16 cellular contexts compared by ENCODE assay signal in the genomic region with DNA sequence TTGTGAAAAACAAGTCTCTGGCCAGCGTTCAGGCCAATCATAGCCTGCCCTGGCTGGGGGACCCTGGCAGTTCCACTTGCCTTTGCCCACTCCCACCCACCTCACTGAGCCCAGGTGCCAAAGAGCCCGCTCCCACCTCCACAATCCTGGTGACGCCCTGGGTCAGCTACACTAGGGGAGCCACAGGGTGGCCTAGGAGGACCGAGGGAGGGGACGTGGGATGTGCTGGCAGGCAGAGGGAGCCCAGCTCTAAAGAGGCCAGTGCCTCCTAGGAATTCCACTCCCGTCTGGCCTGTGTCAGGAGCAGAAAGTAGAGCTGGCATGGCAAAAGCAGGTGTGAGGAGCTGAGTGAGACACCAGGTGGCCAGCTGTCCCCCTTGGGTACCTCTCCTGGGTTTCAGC. TPM values are rescaled to one million over a fixed set of nuclear protein-coding genes. Genes with fewer than 3 reads are reported as not detected.
DNase-seq lines count a peak whose midpoint lies in the region; ATAC-seq and TF ChIP-seq lines count a peak whose summit lies in the region.
"Had no signal": no experiment of that assay in that cellular context is flagged by ENCODE, and none has a peak within 500 bp of the region (broad histone marks: within the 10 kb centered on the region; RNA-seq: fewer than 3 reads in every experiment).

No MANE protein-coding gene starts in this region.

- peak overlapping the region; percentile 37 for H3K27ac Mint-ChIP-seq in nephron progenitor cell
- H3K27ac Mint-ChIP-seq in activated CD4-positive, alpha-beta T cell treated with anti-CD3 and anti-CD28 coated beads, Interleukin-2, amount 10 ng/mL, durations not matched to agents 24 days and 14 days: no peak overlapping the region
- no peak overlapping the region for H3K27ac Mint-ChIP-seq in activated T-helper 2 cell treated with anti-CD3 and anti-CD28 coated beads, Interferon-gamma antibody, Interleukin-2, Interleukin-4, amounts not matched to agents 10 μg/mL and 5 μg/mL and 100 μg/mL, durations not matched to agents 14 hours and 24 hours and 36 hours
- H3K27ac Mint-ChIP-seq in activated CD4-positive, alpha-beta memory T cell treated with anti-CD3 and anti-CD28 coated beads, Interleukin-2, amount 10 ng/mL, durations not matched to agents 7 days and 5 days: no peak overlapping the region
- H3K27ac Mint-ChIP-seq: IgD-negative memory B cell; natural killer cell treated with Interleukin-12 subunit alpha and Interleukin-12 subunit beta and Interleukin-15 and Interleukin-18, amount 100 ng/mL, for 72 hours had no signal

- H3K27me3 ChIP-seq in thoracic aorta (replicated peaks; ENCODE audit: insufficient read depth): no peaks in the 10 kb centered on the region
- H3K27me3 ChIP-seq: BLaER1 had no signal

- CTCF ChIA-PET in activated CD4-positive, alpha-beta memory T cell treated with anti-CD3 and anti-CD28 coated beads, Interleukin-2, amount 10 ng/mL, durations not matched to agents 7 days and 5 days (lab: Charles Lee): no interaction called here

- DNase-seq in caudate nucleus (lab: John Stamatoyannopoulos, UW) (no peak), left ventricle myocardium superior (peak; percentile 60), nephron progenitor cell (no peak), thoracic aorta (ENCODE audit: low spot score) (no peak)
- DNase-seq in activated CD4-positive, alpha-beta T cell treated with anti-CD3 and anti-CD28 coated beads, Interleukin-2, amount 10 ng/mL, durations not matched to agents 24 days and 14 days: no peak
- DNase-seq in activated T-helper 2 cell treated with anti-CD3 and anti-CD28 coated beads, Interferon-gamma antibody, Interleukin-2, Interleukin-4, amounts not matched to agents 10 μg/mL and 5 μg/mL and 100 μg/mL, durations not matched to agents 14 hours and 24 hours and 36 hours (ENCODE audit: low spot score): no peak
- DNase-seq in activated CD4-positive, alpha-beta memory T cell treated with anti-CD3 and anti-CD28 coated beads, Interleukin-2, amount 10 ng/mL, durations not matched to agents 7 days and 5 days: no peak
- DNase-seq: activated CD8-positive, alpha-beta memory T cell treated with anti-CD3 and anti-CD28 coated beads, Interleukin-2, amount 50 U/mL, for 48 hours; amniotic stem cell; NCI-H1417; NCI-H526; SHP77 treated with DMSO at 0.1 percent for 48 hours had no signal

- no peaks in the 10 kb centered on the region for H3K36me3 ChIP-seq in thoracic aorta

- intact Hi-C loops in left ventricle myocardium superior (cut with micrococcal nuclease): no loop called here
- intact Hi-C loops in activated CD4-positive, alpha-beta T cell treated with anti-CD3 and anti-CD28 coated beads, Interleukin-2, amount 10 ng/mL, durations not matched to agents 24 days and 14 days (cut with micrococcal nuclease): no loop called here
- intact Hi-C loops in activated T-helper 2 cell treated with anti-CD3 and anti-CD28 coated beads, Interferon-gamma antibody, Interleukin-2, Interleukin-4, amounts not matched to agents 10 μg/mL and 5 μg/mL and 100 μg/mL, durations not matched to agents 14 hours and 24 hours and 36 hours (cut with micrococcal nuclease): no loop called here

- POLR2A ChIA-PET in activated CD4-positive, alpha-beta memory T cell treated with anti-CD3 and anti-CD28 coated beads, Interleukin-2, amount 10 ng/mL, durations not matched to agents 7 days and 5 days (lab: Charles Lee): no interaction called here

- ATAC-seq in left ventricle myocardium superior: peak; percentile 53
- peak; percentile 15 for ATAC-seq in thoracic aorta (ENCODE audit: insufficient number of reproducible peaks, low FRiP score, low read depth)
- no peak for ATAC-seq in GM19395 (IDR thresholded peaks at IDR 0.05; ENCODE audit: unreplicated experiment)
- ATAC-seq: natural killer cell treated with Interleukin-12 subunit alpha and Interleukin-12 subunit beta and Interleukin-15 and Interleukin-18, amount 100 ng/mL, for 72 hours had no signal

- peaks cover 18% of the 10 kb centered on the region for H3K27me3 Mint-ChIP-seq in nephron progenitor cell (ENCODE audit: low read depth, poor library complexity)
- no peaks in the 10 kb centered on the region for H3K27me3 Mint-ChIP-seq in activated CD4-positive, alpha-beta T cell treated with anti-CD3 and anti-CD28 coated beads, Interleukin-2, amount 10 ng/mL, durations not matched to agents 24 days and 14 days
- no peaks in the 10 kb centered on the region for H3K27me3 Mint-ChIP-seq in activated T-helper 2 cell treated with anti-CD3 and anti-CD28 coated beads, Interferon-gamma antibody, Interleukin-2, Interleukin-4, amounts not matched to agents 10 μg/mL and 5 μg/mL and 100 μg/mL, durations not matched to agents 14 hours and 24 hours and 36 hours (ENCODE audit: low read depth)
- peaks cover 2% of the 10 kb centered on the region for H3K27me3 Mint-ChIP-seq in activated CD4-positive, alpha-beta memory T cell treated with anti-CD3 and anti-CD28 coated beads, Interleukin-2, amount 10 ng/mL, durations not matched to agents 7 days and 5 days

- H3K4me1 ChIP-seq in thoracic aorta (ENCODE audit: control insufficient read depth in 1 of 2, low read depth in 2 of 2): peaks cover 62 to 100% of the 10 kb centered on the region in 2 donors

- H3K4me1 Mint-ChIP-seq in nephron progenitor cell: peaks cover 44% of the 10 kb centered on the region
- no peaks in the 10 kb centered on the region for H3K4me1 Mint-ChIP-seq in activated CD4-positive, alpha-beta T cell treated with anti-CD3 and anti-CD28 coated beads, Interleukin-2, amount 10 ng/mL, durations not matched to agents 24 days and 14 days
- H3K4me1 Mint-ChIP-seq in activated T-helper 2 cell treated with anti-CD3 and anti-CD28 coated beads, Interferon-gamma antibody, Interleukin-2, Interleukin-4, amounts not matched to agents 10 μg/mL and 5 μg/mL and 100 μg/mL, durations not matched to agents 14 hours and 24 hours and 36 hours (ENCODE audit: low read depth): no peaks in the 10 kb centered on the region
- no peaks in the 10 kb centered on the region for H3K4me1 Mint-ChIP-seq in activated CD4-positive, alpha-beta memory T cell treated with anti-CD3 and anti-CD28 coated beads, Interleukin-2, amount 10 ng/mL, durations not matched to agents 7 days and 5 days
- H3K4me1 Mint-ChIP-seq: IgD-negative memory B cell had no signal

- TF ChIP-seq CTCF in nephron progenitor cell (IDR thresholded peaks at IDR 0.05) (no peak), thoracic aorta (IDR thresholded peaks at IDR 0.05) (peak; percentile 22)

- H3K27ac ChIP-seq in caudate nucleus (ENCODE audit: low read depth, low read length) (peak overlapping the region; percentile 67), thoracic aorta (peak overlapping the region; percentile 88 to 93)
- H3K27ac ChIP-seq: BLaER1 had no signal

- H3K9me3 ChIP-seq in thoracic aorta: no peaks in the 10 kb centered on the region
- H3K9me3 ChIP-seq: BLaER1 had no signal

- no peak overlapping the region for H3K4me3 Mint-ChIP-seq in nephron progenitor cell
- no peak overlapping the region for H3K4me3 Mint-ChIP-seq in activated CD4-positive, alpha-beta T cell treated with anti-CD3 and anti-CD28 coated beads, Interleukin-2, amount 10 ng/mL, durations not matched to agents 24 days and 14 days
- H3K4me3 Mint-ChIP-seq in activated T-helper 2 cell treated with anti-CD3 and anti-CD28 coated beads, Interferon-gamma antibody, Interleukin-2, Interleukin-4, amounts not matched to agents 10 μg/mL and 5 μg/mL and 100 μg/mL, durations not matched to agents 14 hours and 24 hours and 36 hours (ENCODE audit: low read depth): no peak overlapping the region
- no peak overlapping the region for H3K4me3 Mint-ChIP-seq in activated CD4-positive, alpha-beta memory T cell treated with anti-CD3 and anti-CD28 coated beads, Interleukin-2, amount 10 ng/mL, durations not matched to agents 7 days and 5 days
- H3K4me3 Mint-ChIP-seq: IgD-negative memory B cell; natural killer cell treated with Interleukin-12 subunit alpha and Interleukin-12 subunit beta and Interleukin-15 and Interleukin-18, amount 100 ng/mL, for 72 hours had no signal

- H3K36me3 Mint-ChIP-seq in nephron progenitor cell (ENCODE audit: low read depth): no peaks in the 10 kb centered on the region
- H3K36me3 Mint-ChIP-seq in activated CD4-positive, alpha-beta T cell treated with anti-CD3 and anti-CD28 coated beads, Interleukin-2, amount 10 ng/mL, durations not matched to agents 24 days and 14 days (ENCODE audit: low read depth): no peaks in the 10 kb centered on the region
- no peaks in the 10 kb centered on the region for H3K36me3 Mint-ChIP-seq in activated T-helper 2 cell treated with anti-CD3 and anti-CD28 coated beads, Interferon-gamma antibody, Interleukin-2, Interleukin-4, amounts not matched to agents 10 μg/mL and 5 μg/mL and 100 μg/mL, durations not matched to agents 14 hours and 24 hours and 36 hours (ENCODE audit: low read depth)
- no peaks in the 10 kb centered on the region for H3K36me3 Mint-ChIP-seq in activated CD4-positive, alpha-beta memory T cell treated with anti-CD3 and anti-CD28 coated beads, Interleukin-2, amount 10 ng/mL, durations not matched to agents 7 days and 5 days (ENCODE audit: low read depth)
- H3K36me3 Mint-ChIP-seq: IgD-negative memory B cell; natural killer cell treated with Interleukin-12 subunit alpha and Interleukin-12 subunit beta and Interleukin-15 and Interleukin-18, amount 100 ng/mL, for 72 hours had no signal

- H3K9me3 Mint-ChIP-seq in nephron progenitor cell: no peaks in the 10 kb centered on the region
- no peaks in the 10 kb centered on the region for H3K9me3 Mint-ChIP-seq in activated CD4-positive, alpha-beta T cell treated with anti-CD3 and anti-CD28 coated beads, Interleukin-2, amount 10 ng/mL, durations not matched to agents 24 days and 14 days
- H3K9me3 Mint-ChIP-seq in activated T-helper 2 cell treated with anti-CD3 and anti-CD28 coated beads, Interferon-gamma antibody, Interleukin-2, Interleukin-4, amounts not matched to agents 10 μg/mL and 5 μg/mL and 100 μg/mL, durations not matched to agents 14 hours and 24 hours and 36 hours: no peaks in the 10 kb centered on the region
- H3K9me3 Mint-ChIP-seq in activated CD4-positive, alpha-beta memory T cell treated with anti-CD3 and anti-CD28 coated beads, Interleukin-2, amount 10 ng/mL, durations not matched to agents 7 days and 5 days: no peaks in the 10 kb centered on the region
- H3K9me3 Mint-ChIP-seq: IgD-negative memory B cell; natural killer cell treated with Interleukin-12 subunit alpha and Interleukin-12 subunit beta and Interleukin-15 and Interleukin-18, amount 100 ng/mL, for 72 hours had no signal

- peak overlapping the region; percentile 51 for H3K4me3 ChIP-seq in thoracic aorta
- H3K4me3 ChIP-seq: BLaER1 had no signal

RNA-seq across cellular contexts. Expression of gene TNS1, which starts 49.3 kb away (rescaled TPM):
- total RNA-seq in left ventricle myocardium superior (783 TPM), thoracic aorta (1,000 to 10,000 TPM; 1,836 to 2,296 TPM)
- 0.70 and 1.3 TPM in 2 replicates for total RNA-seq in activated CD4-positive, alpha-beta T cell treated with anti-CD3 and anti-CD28 coated beads, Interleukin-2, amount 10 ng/mL, durations not matched to agents 24 days and 14 days
- total RNA-seq in activated T-helper 2 cell treated with anti-CD3 and anti-CD28 coated beads, Interferon-gamma antibody, Interleukin-2, Interleukin-4, amounts not matched to agents 10 μg/mL and 5 μg/mL and 100 μg/mL, durations not matched to agents 14 hours and 24 hours and 36 hours: 0.46 and 0.91 TPM in 2 replicates
- total RNA-seq in activated CD4-positive, alpha-beta memory T cell treated with anti-CD3 and anti-CD28 coated beads, Interleukin-2, amount 10 ng/mL, durations not matched to agents 7 days and 5 days: 1 to 10 TPM; 3.2 to 3.4 TPM

Comparison
In these comparisons a context has a peak if more than half of its experiments do, and no peak if none do; other contexts are left out.
1. RNA of gene TNS1, which starts 49.3 kb away (total RNA-seq): 1,836 to 2,296 TPM in thoracic aorta and 783 TPM in left ventricle myocardium superior (single experiment); 3.2 to 3.4 TPM in activated CD4-positive, alpha-beta memory T cell treated with anti-CD3 and anti-CD28 coated beads, Interleukin-2, amount 10 ng/mL, durations not matched to agents 7 days and 5 days, 0.46 to 0.91 TPM in activated T-helper 2 cell treated with anti-CD3 and anti-CD28 coated beads, Interferon-gamma antibody, Interleukin-2, Interleukin-4, amounts not matched to agents 10 μg/mL and 5 μg/mL and 100 μg/mL, durations not matched to agents 14 hours and 24 hours and 36 hours and 0.70 to 1.3 TPM in activated CD4-positive, alpha-beta T cell treated with anti-CD3 and anti-CD28 coated beads, Interleukin-2, amount 10 ng/mL, durations not matched to agents 24 days and 14 days; every median in the first group is over 100 times any median in the second.